ENCODE assay signal across 10 cellular contexts in genomic region chr16:55406651-55407050, GRCh38.
"Had no signal": no experiment of that assay in that cellular context is flagged by ENCODE, and none has a peak within 500 bp of the region (broad histone marks: within the 10 kb centered on the region; RNA-seq: fewer than 3 reads in every experiment).

No MANE protein-coding gene starts in this region.

- H3K36me3 ChIP-seq: HAP-1 had no signal

- H3K9me3 ChIP-seq: HAP-1 had no signal

- H3K4me3 ChIP-seq: GM23248, HAP-1 had no signal

- H2AFZ ChIP-seq: GM23248 had no signal

- H3K4me1 ChIP-seq: HAP-1 had no signal

- H3K27ac Mint-ChIP-seq: HFFc6, IgD-negative memory B cell had no signal

- H3K9ac ChIP-seq: GM23248 had no signal

- H3K9me3 Mint-ChIP-seq: HFFc6 had no signal

- ATAC-seq: HCT116, HepG2 had no signal

- H3K4me3 Mint-ChIP-seq: HFFc6, IgD-negative memory B cell had no signal

- H3K27ac ChIP-seq: GM23248, HL-60 had no signal

- DNase-seq: GM23248, GOT3, H7, HFFc6, KBM-7 had no signal
